In genomic region chr2:15766303-15766861, GRCh38 we compare ENCODE assay signal across 1 cellular context.
TF ChIP-seq lines count a peak whose summit lies in the region.

No MANE protein-coding gene starts in this region.

TF ChIP-seq in HepG2, 621 proteins besides CTCF, POLR2A, EP300 and RAD21 (continued from another document and continues in another):
- TF ChIP-seq, protein P1, sequence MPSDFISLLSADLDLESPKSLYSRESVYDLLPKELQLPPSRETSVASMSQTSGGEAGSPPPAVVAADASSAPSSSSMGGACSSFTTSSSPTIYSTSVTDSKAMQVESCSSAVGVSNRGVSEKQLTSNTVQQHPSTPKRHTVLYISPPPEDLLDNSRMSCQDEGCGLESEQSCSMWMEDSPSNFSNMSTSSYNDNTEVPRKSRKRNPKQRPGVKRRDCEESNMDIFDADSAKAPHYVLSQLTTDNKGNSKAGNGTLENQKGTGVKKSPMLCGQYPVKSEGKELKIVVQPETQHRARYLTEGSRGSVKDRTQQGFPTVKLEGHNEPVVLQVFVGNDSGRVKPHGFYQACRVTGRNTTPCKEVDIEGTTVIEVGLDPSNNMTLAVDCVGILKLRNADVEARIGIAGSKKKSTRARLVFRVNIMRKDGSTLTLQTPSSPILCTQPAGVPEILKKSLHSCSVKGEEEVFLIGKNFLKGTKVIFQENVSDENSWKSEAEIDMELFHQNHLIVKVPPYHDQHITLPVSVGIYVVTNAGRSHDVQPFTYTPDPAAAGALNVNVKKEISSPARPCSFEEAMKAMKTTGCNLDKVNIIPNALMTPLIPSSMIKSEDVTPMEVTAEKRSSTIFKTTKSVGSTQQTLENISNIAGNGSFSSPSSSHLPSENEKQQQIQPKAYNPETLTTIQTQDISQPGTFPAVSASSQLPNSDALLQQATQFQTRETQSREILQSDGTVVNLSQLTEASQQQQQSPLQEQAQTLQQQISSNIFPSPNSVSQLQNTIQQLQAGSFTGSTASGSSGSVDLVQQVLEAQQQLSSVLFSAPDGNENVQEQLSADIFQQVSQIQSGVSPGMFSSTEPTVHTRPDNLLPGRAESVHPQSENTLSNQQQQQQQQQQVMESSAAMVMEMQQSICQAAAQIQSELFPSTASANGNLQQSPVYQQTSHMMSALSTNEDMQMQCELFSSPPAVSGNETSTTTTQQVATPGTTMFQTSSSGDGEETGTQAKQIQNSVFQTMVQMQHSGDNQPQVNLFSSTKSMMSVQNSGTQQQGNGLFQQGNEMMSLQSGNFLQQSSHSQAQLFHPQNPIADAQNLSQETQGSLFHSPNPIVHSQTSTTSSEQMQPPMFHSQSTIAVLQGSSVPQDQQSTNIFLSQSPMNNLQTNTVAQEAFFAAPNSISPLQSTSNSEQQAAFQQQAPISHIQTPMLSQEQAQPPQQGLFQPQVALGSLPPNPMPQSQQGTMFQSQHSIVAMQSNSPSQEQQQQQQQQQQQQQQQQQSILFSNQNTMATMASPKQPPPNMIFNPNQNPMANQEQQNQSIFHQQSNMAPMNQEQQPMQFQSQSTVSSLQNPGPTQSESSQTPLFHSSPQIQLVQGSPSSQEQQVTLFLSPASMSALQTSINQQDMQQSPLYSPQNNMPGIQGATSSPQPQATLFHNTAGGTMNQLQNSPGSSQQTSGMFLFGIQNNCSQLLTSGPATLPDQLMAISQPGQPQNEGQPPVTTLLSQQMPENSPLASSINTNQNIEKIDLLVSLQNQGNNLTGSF (CRISPR knock-in tag; IDR thresholded peaks at IDR 0.05) = no peak
- no peak for TF ChIP-seq PCBP1 (IDR thresholded peaks at IDR 0.05; ENCODE audit: borderline replicate concordance, low read depth, low read length)
- no peak for TF ChIP-seq DDIT3 (CRISPR knock-in tag; IDR thresholded peaks at IDR 0.05)
- TF ChIP-seq, protein P2, sequence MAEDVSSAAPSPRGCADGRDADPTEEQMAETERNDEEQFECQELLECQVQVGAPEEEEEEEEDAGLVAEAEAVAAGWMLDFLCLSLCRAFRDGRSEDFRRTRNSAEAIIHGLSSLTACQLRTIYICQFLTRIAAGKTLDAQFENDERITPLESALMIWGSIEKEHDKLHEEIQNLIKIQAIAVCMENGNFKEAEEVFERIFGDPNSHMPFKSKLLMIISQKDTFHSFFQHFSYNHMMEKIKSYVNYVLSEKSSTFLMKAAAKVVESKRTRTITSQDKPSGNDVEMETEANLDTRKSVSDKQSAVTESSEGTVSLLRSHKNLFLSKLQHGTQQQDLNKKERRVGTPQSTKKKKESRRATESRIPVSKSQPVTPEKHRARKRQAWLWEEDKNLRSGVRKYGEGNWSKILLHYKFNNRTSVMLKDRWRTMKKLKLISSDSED (CRISPR knock-in tag; IDR thresholded peaks at IDR 0.05) = no peak
- TF ChIP-seq, protein P3, sequence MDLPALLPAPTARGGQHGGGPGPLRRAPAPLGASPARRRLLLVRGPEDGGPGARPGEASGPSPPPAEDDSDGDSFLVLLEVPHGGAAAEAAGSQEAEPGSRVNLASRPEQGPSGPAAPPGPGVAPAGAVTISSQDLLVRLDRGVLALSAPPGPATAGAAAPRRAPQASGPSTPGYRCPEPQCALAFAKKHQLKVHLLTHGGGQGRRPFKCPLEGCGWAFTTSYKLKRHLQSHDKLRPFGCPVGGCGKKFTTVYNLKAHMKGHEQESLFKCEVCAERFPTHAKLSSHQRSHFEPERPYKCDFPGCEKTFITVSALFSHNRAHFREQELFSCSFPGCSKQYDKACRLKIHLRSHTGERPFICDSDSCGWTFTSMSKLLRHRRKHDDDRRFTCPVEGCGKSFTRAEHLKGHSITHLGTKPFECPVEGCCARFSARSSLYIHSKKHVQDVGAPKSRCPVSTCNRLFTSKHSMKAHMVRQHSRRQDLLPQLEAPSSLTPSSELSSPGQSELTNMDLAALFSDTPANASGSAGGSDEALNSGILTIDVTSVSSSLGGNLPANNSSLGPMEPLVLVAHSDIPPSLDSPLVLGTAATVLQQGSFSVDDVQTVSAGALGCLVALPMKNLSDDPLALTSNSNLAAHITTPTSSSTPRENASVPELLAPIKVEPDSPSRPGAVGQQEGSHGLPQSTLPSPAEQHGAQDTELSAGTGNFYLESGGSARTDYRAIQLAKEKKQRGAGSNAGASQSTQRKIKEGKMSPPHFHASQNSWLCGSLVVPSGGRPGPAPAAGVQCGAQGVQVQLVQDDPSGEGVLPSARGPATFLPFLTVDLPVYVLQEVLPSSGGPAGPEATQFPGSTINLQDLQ (CRISPR knock-in tag; IDR thresholded peaks at IDR 0.05) = peak; percentile 80
- TF ChIP-seq ZSCAN9 (CRISPR knock-in tag; IDR thresholded peaks at IDR 0.05; ENCODE audit: borderline replicate concordance) = no peak
- no peak for TF ChIP-seq ZNF549 (CRISPR knock-in tag; IDR thresholded peaks at IDR 0.05)
- no peak for TF ChIP-seq PAX8 (CRISPR knock-in tag; IDR thresholded peaks at IDR 0.05; ENCODE audit: borderline replicate concordance)
- no peak for TF ChIP-seq POLR2G (IDR thresholded peaks at IDR 0.05; ENCODE audit: low read depth, low read length)
- TF ChIP-seq ZNF354B (CRISPR knock-in tag; IDR thresholded peaks at IDR 0.05) = no peak
- TF ChIP-seq KDM3A (CRISPR knock-in tag; IDR thresholded peaks at IDR 0.05; ENCODE audit: low read depth) = peak; percentile 65; the same call in 1 of the 2 replicates
- peak; percentile 99 for TF ChIP-seq NR1H2 (CRISPR knock-in tag; IDR thresholded peaks at IDR 0.05; ENCODE audit: borderline replicate concordance, low read depth)
- no peak for TF ChIP-seq GPN1 (CRISPR knock-in tag; IDR thresholded peaks at IDR 0.05; ENCODE audit: borderline replicate concordance)
- TF ChIP-seq MEIS2 (CRISPR knock-in tag; IDR thresholded peaks at IDR 0.05) = peak; percentile 97
- TF ChIP-seq JDP2 (CRISPR knock-in tag; IDR thresholded peaks at IDR 0.05; ENCODE audit: borderline replicate concordance) = no peak
- no peak for TF ChIP-seq GLI4 (CRISPR knock-in tag; IDR thresholded peaks at IDR 0.05; ENCODE audit: borderline replicate concordance)
- no peak for TF ChIP-seq POLR2AphosphoS2 (IDR thresholded peaks at IDR 0.05; ENCODE audit: low read depth, low read length)
- TF ChIP-seq TRAFD1 (CRISPR knock-in tag; IDR thresholded peaks at IDR 0.05; ENCODE audit: borderline replicate concordance) = no peak
- TF ChIP-seq BCL3 (CRISPR knock-in tag; IDR thresholded peaks at IDR 0.05) = peak; percentile 67; the same call in 1 of the 2 replicates
- TF ChIP-seq ZNF121 (CRISPR knock-in tag; IDR thresholded peaks at IDR 0.05) = 0 out of 2 replicates have a peak, but pooled peaks have one; percentile 57
- TF ChIP-seq CSRNP1 (CRISPR knock-in tag; IDR thresholded peaks at IDR 0.05) = 0 out of 2 replicates have a peak, but pooled peaks have one; percentile 22
- TF ChIP-seq RARG (CRISPR knock-in tag; IDR thresholded peaks at IDR 0.05; ENCODE audit: low read depth) = no peak
- TF ChIP-seq LBX2 (CRISPR knock-in tag; IDR thresholded peaks at IDR 0.05; ENCODE audit: borderline replicate concordance) = no peak
- no peak for TF ChIP-seq GPBP1L1 (CRISPR knock-in tag; IDR thresholded peaks at IDR 0.05)
- TF ChIP-seq ZNF3 (CRISPR knock-in tag; IDR thresholded peaks at IDR 0.05) = peak; percentile 45; the same call in 1 of the 2 replicates
- no peak for TF ChIP-seq ARHGAP35 (CRISPR knock-in tag; IDR thresholded peaks at IDR 0.05; ENCODE audit: borderline replicate concordance)
- no peak for TF ChIP-seq ZNF335 (CRISPR knock-in tag; IDR thresholded peaks at IDR 0.05)
- TF ChIP-seq ZNF138 (CRISPR knock-in tag; IDR thresholded peaks at IDR 0.05; ENCODE audit: low read depth) = no peak
- no peak for TF ChIP-seq SPEN (CRISPR knock-in tag; IDR thresholded peaks at IDR 0.05; ENCODE audit: low read depth)
- TF ChIP-seq RXRA (CRISPR knock-in tag; IDR thresholded peaks at IDR 0.05) = peak; percentile 100
- no peak for TF ChIP-seq FOXK2 (IDR thresholded peaks at IDR 0.05)
- TF ChIP-seq, protein P4, sequence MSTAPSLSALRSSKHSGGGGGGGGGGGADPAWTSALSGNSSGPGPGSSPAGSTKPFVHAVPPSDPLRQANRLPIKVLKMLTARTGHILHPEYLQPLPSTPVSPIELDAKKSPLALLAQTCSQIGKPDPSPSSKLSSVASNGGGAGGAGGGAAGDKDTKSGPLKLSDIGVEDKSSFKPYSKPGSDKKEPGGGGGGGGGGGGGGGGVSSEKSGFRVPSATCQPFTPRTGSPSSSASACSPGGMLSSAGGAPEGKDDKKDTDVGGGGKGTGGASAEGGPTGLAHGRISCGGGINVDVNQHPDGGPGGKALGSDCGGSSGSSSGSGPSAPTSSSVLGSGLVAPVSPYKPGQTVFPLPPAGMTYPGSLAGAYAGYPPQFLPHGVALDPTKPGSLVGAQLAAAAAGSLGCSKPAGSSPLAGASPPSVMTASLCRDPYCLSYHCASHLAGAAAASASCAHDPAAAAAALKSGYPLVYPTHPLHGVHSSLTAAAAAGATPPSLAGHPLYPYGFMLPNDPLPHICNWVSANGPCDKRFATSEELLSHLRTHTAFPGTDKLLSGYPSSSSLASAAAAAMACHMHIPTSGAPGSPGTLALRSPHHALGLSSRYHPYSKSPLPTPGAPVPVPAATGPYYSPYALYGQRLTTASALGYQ (CRISPR knock-in tag; IDR thresholded peaks at IDR 0.05) = peak; percentile 100
- no peak for TF ChIP-seq MTF2 (CRISPR knock-in tag; IDR thresholded peaks at IDR 0.05; ENCODE audit: borderline replicate concordance)
- TF ChIP-seq ZNF839 (CRISPR knock-in tag; IDR thresholded peaks at IDR 0.05; ENCODE audit: borderline replicate concordance) = no peak
- no peak for TF ChIP-seq KAT2B (IDR thresholded peaks at IDR 0.05; ENCODE audit: borderline replicate concordance, low read depth, low read length)
- no peak for TF ChIP-seq ZFP62 (CRISPR knock-in tag; IDR thresholded peaks at IDR 0.05)
- TF ChIP-seq ARNT (IDR thresholded peaks at IDR 0.05) = no peak
- TF ChIP-seq ZNF260 (CRISPR knock-in tag; IDR thresholded peaks at IDR 0.05; ENCODE audit: borderline replicate concordance, low read depth) = no peak
- no peak for TF ChIP-seq SNAI1 (CRISPR knock-in tag; IDR thresholded peaks at IDR 0.05; ENCODE audit: borderline replicate concordance)
- no peak for TF ChIP-seq THYN1 (CRISPR knock-in tag; IDR thresholded peaks at IDR 0.05; ENCODE audit: borderline replicate concordance, low read depth)
- no peak for TF ChIP-seq ZNF737 (CRISPR knock-in tag; IDR thresholded peaks at IDR 0.05; ENCODE audit: borderline replicate concordance)
- no peak for TF ChIP-seq MTA3 (CRISPR knock-in tag; IDR thresholded peaks at IDR 0.05)
- no peak for TF ChIP-seq ZNF20 (CRISPR knock-in tag; IDR thresholded peaks at IDR 0.05)
- no peak for TF ChIP-seq ZNF225 (CRISPR knock-in tag; IDR thresholded peaks at IDR 0.05)
- TF ChIP-seq ZSCAN25 (CRISPR knock-in tag; IDR thresholded peaks at IDR 0.05) = peak; percentile 64; the same call in 1 of the 2 replicates
- TF ChIP-seq SMYD3 (CRISPR knock-in tag; IDR thresholded peaks at IDR 0.05) = no peak
- TF ChIP-seq, protein P5, sequence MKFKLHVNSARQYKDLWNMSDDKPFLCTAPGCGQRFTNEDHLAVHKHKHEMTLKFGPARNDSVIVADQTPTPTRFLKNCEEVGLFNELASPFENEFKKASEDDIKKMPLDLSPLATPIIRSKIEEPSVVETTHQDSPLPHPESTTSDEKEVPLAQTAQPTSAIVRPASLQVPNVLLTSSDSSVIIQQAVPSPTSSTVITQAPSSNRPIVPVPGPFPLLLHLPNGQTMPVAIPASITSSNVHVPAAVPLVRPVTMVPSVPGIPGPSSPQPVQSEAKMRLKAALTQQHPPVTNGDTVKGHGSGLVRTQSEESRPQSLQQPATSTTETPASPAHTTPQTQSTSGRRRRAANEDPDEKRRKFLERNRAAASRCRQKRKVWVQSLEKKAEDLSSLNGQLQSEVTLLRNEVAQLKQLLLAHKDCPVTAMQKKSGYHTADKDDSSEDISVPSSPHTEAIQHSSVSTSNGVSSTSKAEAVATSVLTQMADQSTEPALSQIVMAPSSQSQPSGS (CRISPR knock-in tag; IDR thresholded peaks at IDR 0.05) = no peak
